Comparison of ENCODE assay signal across 31 cellular contexts in the genomic region with DNA sequence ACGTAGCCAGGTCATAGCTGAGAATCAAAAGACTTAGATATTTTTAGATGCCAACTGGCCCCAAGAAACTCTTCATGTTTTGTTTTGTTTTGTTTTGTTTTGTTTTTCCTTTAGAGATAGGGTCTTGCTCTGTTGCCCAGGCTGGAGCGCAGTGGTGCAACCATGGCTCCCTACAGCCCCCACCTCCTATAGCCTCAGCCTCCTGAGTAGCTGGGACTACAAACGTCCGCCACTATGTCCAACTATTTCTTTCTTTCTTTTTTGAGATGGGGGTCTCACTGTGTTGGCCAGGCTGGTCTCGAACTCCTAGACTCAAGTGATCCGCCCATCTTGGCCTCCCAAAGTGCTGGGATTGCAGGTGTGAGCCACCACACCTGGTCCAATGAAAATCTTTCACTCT.
"Had no signal": no experiment of that assay in that cellular context is flagged by ENCODE, and none has a peak within 500 bp of the region (broad histone marks: within the 10 kb centered on the region; RNA-seq: fewer than 3 reads in every experiment).

No MANE protein-coding gene starts in this region.

- H3K27ac ChIP-seq: coronary artery, esophagus squamous epithelium, heart right ventricle, ovary, psoas muscle, spleen, suprapubic skin, transverse colon, uterus had no signal

- H3K36me3 ChIP-seq: esophagus squamous epithelium, heart right ventricle, ovary, spleen, transverse colon, uterus had no signal

- H3K27ac Mint-ChIP-seq: memory B cell; mesothelial cell of epicardium; nephron progenitor cell; stimulated activated naive B cell treated with anti-CD40 and anti-IgM and Interleukin-4, amounts not matched to agents 10 μg/mL and 1 μg/mL and 100 μg/mL, for 72 hours; stimulated activated naive CD8-positive, alpha-beta T cell treated with anti-CD3 and anti-CD28 coated beads, Interleukin-15, Interleukin-2, amounts not matched to agents 100 ng/mL and 50 ng/mL, for 24 hours had no signal

- H3K9me3 Mint-ChIP-seq: effector memory CD8-positive, alpha-beta T cell; immature natural killer cell; memory B cell; mesothelial cell of epicardium; naive B cell; stimulated activated naive B cell treated with anti-CD40 and anti-IgM and Interleukin-4, amounts not matched to agents 10 μg/mL and 1 μg/mL and 100 μg/mL, for 72 hours; stimulated activated naive CD8-positive, alpha-beta T cell treated with anti-CD3 and anti-CD28 coated beads, Interleukin-15, Interleukin-2, amounts not matched to agents 100 ng/mL and 50 ng/mL, for 24 hours had no signal

- H3K27me3 ChIP-seq: esophagus squamous epithelium, heart right ventricle, ovary, spleen, suprapubic skin, transverse colon, upper lobe of right lung, uterus had no signal

- H3K4me3 ChIP-seq: coronary artery, esophagus squamous epithelium, heart right ventricle, lung, mucosa of descending colon, ovary, psoas muscle, skin epidermis, spleen, suprapubic skin, transverse colon, upper lobe of right lung, uterus had no signal

- ATAC-seq: effector memory CD8-positive, alpha-beta T cell; heart right ventricle; left ventricle myocardium superior; mucosa of descending colon; psoas muscle; right cardiac atrium; stimulated activated naive B cell treated with anti-CD40 and anti-IgM and Interleukin-4, amounts not matched to agents 10 μg/mL and 1 μg/mL and 100 μg/mL, for 72 hours had no signal

- H3K4me1 Mint-ChIP-seq: memory B cell; naive B cell; stimulated activated naive B cell treated with anti-CD40 and anti-IgM and Interleukin-4, amounts not matched to agents 10 μg/mL and 1 μg/mL and 100 μg/mL, for 72 hours had no signal

- H3K4me3 Mint-ChIP-seq: effector memory CD8-positive, alpha-beta T cell; immature natural killer cell; memory B cell; mesothelial cell of epicardium; naive B cell; nephron progenitor cell; stimulated activated naive B cell treated with anti-CD40 and anti-IgM and Interleukin-4, amounts not matched to agents 10 μg/mL and 1 μg/mL and 100 μg/mL, for 72 hours; stimulated activated naive CD8-positive, alpha-beta T cell treated with anti-CD3 and anti-CD28 coated beads, Interleukin-15, Interleukin-2, amounts not matched to agents 100 ng/mL and 50 ng/mL, for 24 hours had no signal

- FAIRE-seq: endometrium had no signal

- H3K27me3 Mint-ChIP-seq: effector memory CD8-positive, alpha-beta T cell; stimulated activated naive B cell treated with anti-CD40 and anti-IgM and Interleukin-4, amounts not matched to agents 10 μg/mL and 1 μg/mL and 100 μg/mL, for 72 hours; stimulated activated naive CD8-positive, alpha-beta T cell treated with anti-CD3 and anti-CD28 coated beads, Interleukin-15, Interleukin-2, amounts not matched to agents 100 ng/mL and 50 ng/mL, for 24 hours had no signal

- DNase-seq: effector memory CD8-positive, alpha-beta T cell; erythroblast; esophagus squamous epithelium; foreskin melanocyte; glutamatergic neuron; heart right ventricle; hippocampal formation; immature natural killer cell; islet precursor cell; left ventricle myocardium superior; naive B cell; nephron progenitor cell; occipital lobe; ovary; psoas muscle; spleen; stimulated activated CD4-positive, alpha-beta T cell treated with anti-CD3 and anti-CD28 coated beads, Interleukin-4, amount 100 ng/mL, for 4 hours; stimulated activated naive B cell treated with anti-CD40 and anti-IgM and Interleukin-4, amounts not matched to agents 10 μg/mL and 1 μg/mL and 100 μg/mL, for 72 hours; transverse colon; upper lobe of right lung; uterus had no signal

- H3K36me3 Mint-ChIP-seq: mesothelial cell of epicardium, naive B cell had no signal

- H3K9me3 ChIP-seq: esophagus squamous epithelium, heart right ventricle, mucosa of descending colon, ovary, psoas muscle, spleen, suprapubic skin, transverse colon, upper lobe of right lung, uterus had no signal

- H3K4me1 ChIP-seq: psoas muscle, suprapubic skin, uterus had no signal
